ENCODE assay signal across 10 cellular contexts in the genomic region with DNA sequence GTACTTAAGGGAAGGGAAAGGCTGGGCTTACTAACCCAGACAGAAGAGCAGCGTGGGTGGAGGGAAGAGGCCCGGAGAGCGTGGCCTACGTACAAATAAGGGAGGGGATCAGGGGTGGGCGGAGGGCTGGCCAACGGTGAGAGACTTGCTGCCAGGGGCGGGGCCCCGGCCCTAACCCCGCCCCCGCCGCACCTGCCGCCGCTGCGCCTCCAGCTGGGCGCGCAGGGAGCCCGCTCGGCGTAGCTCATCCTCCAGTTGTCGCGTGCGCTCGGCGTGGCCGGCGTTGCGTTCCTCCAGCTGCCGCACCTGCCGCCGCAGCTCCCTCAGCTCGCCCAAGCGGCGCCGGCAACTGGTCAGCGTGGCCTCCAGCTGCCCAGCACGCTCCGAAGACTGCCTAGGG. TPM values are rescaled to one million over a fixed set of nuclear protein-coding genes. Genes with fewer than 3 reads are reported as not detected.
DNase-seq lines count a peak whose midpoint lies in the region; ATAC-seq and TF ChIP-seq lines count a peak whose summit lies in the region.
"Had no signal": no experiment of that assay in that cellular context is flagged by ENCODE, and none has a peak within 500 bp of the region (broad histone marks: within the 10 kb centered on the region; RNA-seq: fewer than 3 reads in every experiment).

No MANE protein-coding gene starts in this region.

- H3K27me3 ChIP-seq in CD4-positive, alpha-beta T cell (ENCODE audit: control insufficient read depth, insufficient read depth, low read length), result no peaks in the 10 kb centered on the region
- no peaks in the 10 kb centered on the region for H3K27me3 ChIP-seq in NT2/D1 (ENCODE audit: insufficient read depth, insufficient read length)

- CTCF ChIA-PET in CD4-positive, alpha-beta T cell (lab: Charles Lee), result interaction anchor here (0.9 to 1.1 kb wide), 3 partner anchors 9 to 78 kb away, joined by 3 to 6 read pairs (median 4); no protein-coding TSS in a partner anchor

- H3K36me3 ChIP-seq in NT2/D1 (ENCODE audit: insufficient read depth, insufficient read length, low read length), result peaks cover 34% of the 10 kb centered on the region

- DNase-seq in CD4-positive, alpha-beta T cell, result peak in 9 of 10 experiments; percentile 35 to 64 (median 54)
- DNase-seq in NT2/D1 (ENCODE audit: low read depth, low spot score) (no peak), HK-2 (ENCODE audit: unreplicated experiment) (no peak), SIG-M5 (lab: John Stamatoyannopoulos, UW) (no peak), NCI-H774 (lab: John Stamatoyannopoulos, UW) (no peak)
- DNase-seq in activated naive CD4-positive, alpha-beta T cell treated with anti-CD3 and anti-CD28 coated beads, Interleukin-2, amount 50 U/mL, for 16 hours, result peak; percentile 70
- peak in 4 of 10 donors; percentile 20 to 59 (median 38) for DNase-seq in naive thymus-derived CD8-positive, alpha-beta T cell
- DNase-seq: right cardiac atrium had no signal

- peaks cover 9% of the 10 kb centered on the region for H3K4me1 ChIP-seq in NT2/D1 (ENCODE audit: insufficient read depth, insufficient read length)

- intact Hi-C loops in CD4-positive, alpha-beta T cell (cut with DNase I, micrococcal nuclease), result no loop called here

- no peak overlapping the region for H3K27ac Mint-ChIP-seq in CD4-positive, alpha-beta T cell
- H3K27ac Mint-ChIP-seq in naive thymus-derived CD8-positive, alpha-beta T cell, result no peak overlapping the region

- ATAC-seq in CD4-positive, alpha-beta T cell (ENCODE audit: poor library complexity), result peak; percentile 86
- ATAC-seq in naive thymus-derived CD8-positive, alpha-beta T cell, result peak; percentile 65 to 74
- no peak for ATAC-seq in HG02610 (IDR thresholded peaks at IDR 0.05; ENCODE audit: unreplicated experiment)
- ATAC-seq: right cardiac atrium had no signal

- no peak for TF ChIP-seq CTCF in CD4-positive, alpha-beta T cell (IDR thresholded peaks at IDR 0.05)

- no peak overlapping the region for H3K4me3 ChIP-seq in NT2/D1 (ENCODE audit: insufficient read length, low read depth)

- POLR2A ChIA-PET in CD4-positive, alpha-beta T cell (lab: Charles Lee), result interaction anchor here (1.0 to 2.4 kb wide), 5 partner anchors 13 to 78 kb away, joined by 3 to 23 read pairs (median 5); partner anchors contain the start of genes GET3 and JUNB
- POLR2A ChIA-PET in naive thymus-derived CD8-positive, alpha-beta T cell (lab: Charles Lee), result interaction anchor here (1.2 to 20.9 kb wide), 2 partner anchors 10 to 28 kb away, joined by 3 to 1021 read pairs; partner anchors contain the start of genes JUNB, PRDX2 and THSD8

- no peaks in the 10 kb centered on the region for H3K9me3 Mint-ChIP-seq in CD4-positive, alpha-beta T cell
- no peaks in the 10 kb centered on the region for H3K9me3 Mint-ChIP-seq in naive thymus-derived CD8-positive, alpha-beta T cell

- peaks cover 14% of the 10 kb centered on the region for H3K4me1 Mint-ChIP-seq in CD4-positive, alpha-beta T cell (ENCODE audit: low read depth)
- peaks cover 5 to 8% (median 6%) of the 10 kb centered on the region in 4 donors for H3K4me1 Mint-ChIP-seq in naive thymus-derived CD8-positive, alpha-beta T cell

- H3K27ac ChIP-seq in CD4-positive, alpha-beta T cell (ENCODE audit: low read depth, low read length), result no peak overlapping the region

- H3K27me3 Mint-ChIP-seq in CD4-positive, alpha-beta T cell, result no peaks in the 10 kb centered on the region
- no peaks in the 10 kb centered on the region for H3K27me3 Mint-ChIP-seq in naive thymus-derived CD8-positive, alpha-beta T cell

- H3K9me3 ChIP-seq in CD4-positive, alpha-beta T cell (ENCODE audit: control insufficient read depth, low read length), result no peaks in the 10 kb centered on the region
- H3K9me3 ChIP-seq in NT2/D1 (ENCODE audit: insufficient read depth, low read length), result no peaks in the 10 kb centered on the region

- H3K9ac ChIP-seq in NT2/D1 (ENCODE audit: insufficient read length, low read depth), result peak overlapping the region; percentile 57

- H3K4me3 Mint-ChIP-seq in CD4-positive, alpha-beta T cell, result peak overlapping the region; percentile 9
- peak overlapping the region in 3 of 10 donors; percentile 45 to 65 (median 54) for H3K4me3 Mint-ChIP-seq in naive thymus-derived CD8-positive, alpha-beta T cell

- peaks cover 4% of the 10 kb centered on the region for H3K36me3 Mint-ChIP-seq in CD4-positive, alpha-beta T cell (ENCODE audit: low read depth)
- H3K36me3 Mint-ChIP-seq in naive thymus-derived CD8-positive, alpha-beta T cell, result peaks cover 0 to 8% (median 2%) of the 10 kb centered on the region in 3 donors

RNA-seq across cellular contexts. Expression of gene HOOK2, which starts 5.7 kb away (rescaled TPM):
- 10 to 100 TPM; 14.8 to 17.0 TPM for total RNA-seq in CD4-positive, alpha-beta T cell
- total RNA-seq in naive thymus-derived CD8-positive, alpha-beta T cell, result 10 to 100 TPM; 25.2 to 27.0 TPM
- polyA plus RNA-seq in naive thymus-derived CD8-positive, alpha-beta T cell, result 1 to 10 TPM; 3.0 to 4.3 (median 3.2) TPM

RNA-seq across cellular contexts. Expression of gene BEST2, which starts 18.1 kb away (rescaled TPM):
- total RNA-seq in CD4-positive, alpha-beta T cell, result not detected
- not detected for total RNA-seq in naive thymus-derived CD8-positive, alpha-beta T cell
- polyA plus RNA-seq in naive thymus-derived CD8-positive, alpha-beta T cell, result not detected
- total RNA-seq: right cardiac atrium had no signal
- polyA plus RNA-seq: BJ, right cardiac atrium had no signal

RNA-seq across cellular contexts. Expression of gene JUNB, which starts 21.6 kb away (rescaled TPM):
- 1,000 to 10,000 TPM; 2,467 to 2,518 TPM for total RNA-seq in CD4-positive, alpha-beta T cell
- total RNA-seq in naive thymus-derived CD8-positive, alpha-beta T cell, result 100 to 1,000 TPM in 1 of 2 experiments, 10 to 100 TPM in 1; 99.1 to 103 TPM
- 1,000 to 10,000 TPM in 2 of 3 donors, 100 to 1,000 TPM in 1; 845 to 1,468 (median 1,203) TPM for polyA plus RNA-seq in naive thymus-derived CD8-positive, alpha-beta T cell

RNA-seq across cellular contexts. Expression of gene PRDX2, which starts 31.9 kb away (rescaled TPM):
- total RNA-seq in CD4-positive, alpha-beta T cell, result 10 to 100 TPM; 59.7 to 65.9 TPM
- 100 to 1,000 TPM; 108 to 112 TPM for total RNA-seq in naive thymus-derived CD8-positive, alpha-beta T cell
- 100 to 1,000 TPM; 253 to 362 (median 333) TPM for polyA plus RNA-seq in naive thymus-derived CD8-positive, alpha-beta T cell

RNA-seq across cellular contexts. Expression of gene THSD8, which starts 32.2 kb away (rescaled TPM):
- 1 to 10 TPM in 1 of 2 experiments, not detected in 1; 1.3 TPM for total RNA-seq in CD4-positive, alpha-beta T cell
- 1 to 10 TPM in 1 of 2 experiments, not detected in 1; 1.1 TPM for total RNA-seq in naive thymus-derived CD8-positive, alpha-beta T cell
- polyA plus RNA-seq in naive thymus-derived CD8-positive, alpha-beta T cell, result 1 to 10 TPM in 2 of 3 donors, under 1 TPM in 1; 0.96 to 3.1 (median 1.0) TPM

Comparison
In these comparisons a context has a peak if more than half of its experiments do, and no peak if none do; other contexts are left out.
1. DNase-seq: peak in CD4-positive, alpha-beta T cell (9 of 10) and activated naive CD4-positive, alpha-beta T cell treated with anti-CD3 and anti-CD28 coated beads, Interleukin-2, amount 50 U/mL, for 16 hours (single experiment); none in NT2/D1 (single experiment), HK-2 (single experiment), SIG-M5 (single experiment) and NCI-H774 (single experiment).
2. RNA of gene JUNB, which starts 21.6 kb away (total RNA-seq): 2,467 to 2,518 TPM in CD4-positive, alpha-beta T cell; 99.1 to 103 TPM in naive thymus-derived CD8-positive, alpha-beta T cell; every median in the first group is over 10 times any median in the second.